ENCODE assay signal across 20 cellular contexts in genomic region chr14:90545431-90545830, GRCh38.
DNase-seq lines count a peak whose midpoint lies in the region; TF ChIP-seq lines count a peak whose summit lies in the region.
"Had no signal": no experiment of that assay in that cellular context is flagged by ENCODE, and none has a peak within 500 bp of the region (broad histone marks: within the 10 kb centered on the region; RNA-seq: fewer than 3 reads in every experiment).

No MANE protein-coding gene starts in this region.

- WGBS in esophagus muscularis mucosa = 90% methylated on average over 3 of the region's 5 CpGs
- WGBS in neuronal stem cell (ENCODE audit: extremely low coverage in 2 of 2, insufficient read length in 2 of 2, insufficient replicate concordance in 1 of 2), 2 donors = no CpG with 5 or more reads among the region's 5 CpGs

- no peak for TF ChIP-seq POLR2A in esophagus muscularis mucosa (IDR thresholded peaks at IDR 0.05; ENCODE audit: low read depth)

- TF ChIP-seq CTCF in esophagus muscularis mucosa (IDR thresholded peaks at IDR 0.05) = no peak

- H3K4me3 ChIP-seq in esophagus muscularis mucosa (no peak overlapping the region), neuronal stem cell (ENCODE audit: low read length in 2 of 2) (no peak overlapping the region)

- peak overlapping the region; percentile 42 for H3K14ac ChIP-seq in neuronal stem cell (ENCODE audit: low read length)

- no peaks in the 10 kb centered on the region for H3K79me1 ChIP-seq in neuronal stem cell (ENCODE audit: low read depth, low read length)

- H3K27ac ChIP-seq in angular gyrus (ENCODE audit: low read depth, low read length) (peak overlapping the region; percentile 97), esophagus muscularis mucosa (replicated peaks in 1 of 4) (peak overlapping the region; percentile 78 to 81 (median 80)), neuronal stem cell (replicated peaks; ENCODE audit: low read length) (no peak overlapping the region)

- H4K91ac ChIP-seq in neuronal stem cell (ENCODE audit: low read depth, low read length, poor library complexity) = no peak overlapping the region

- H3K36me3 ChIP-seq in esophagus muscularis mucosa = peaks cover 0 to 11% (median 7%) of the 10 kb centered on the region in 4 donors
- H3K36me3 ChIP-seq in neuronal stem cell (replicated peaks in 1 of 2; ENCODE audit: control insufficient read depth in 2 of 2, insufficient read depth in 2 of 2, low read length in 2 of 2) = peaks cover 2 to 4% of the 10 kb centered on the region in 2 donors

- H3K18ac ChIP-seq in neuronal stem cell (ENCODE audit: low read length) = no peak overlapping the region

- H3K4me1 ChIP-seq in esophagus muscularis mucosa = peaks cover 23 to 58% (median 51%) of the 10 kb centered on the region in 4 donors
- peaks cover 3 to 7% of the 10 kb centered on the region in 2 donors for H3K4me1 ChIP-seq in neuronal stem cell (ENCODE audit: control insufficient read depth in 2 of 2, insufficient read depth in 1 of 2, low read depth in 1 of 2, low read length in 2 of 2)

- H2BK120ac ChIP-seq in neuronal stem cell (ENCODE audit: low read depth, low read length) = no peak overlapping the region

- TF ChIP-seq EP300 in esophagus muscularis mucosa (IDR thresholded peaks at IDR 0.05) = no peak

- H3K9ac ChIP-seq in neuronal stem cell (ENCODE audit: low read depth, low read length, poor library complexity) = no peak overlapping the region

- H2AFZ ChIP-seq in neuronal stem cell (ENCODE audit: low read length) = no peak overlapping the region

- DNase-seq in esophagus muscularis mucosa (ENCODE audit: extremely low spot score) (no peak), neuronal stem cell (ENCODE audit: low spot score) (no peak), superior temporal gyrus (ENCODE audit: extremely low spot score) (peak; percentile 11), cerebellar cortex (ENCODE audit: low spot score) (no peak), NCI-H345 (lab: John Stamatoyannopoulos, UW) (no peak), LoVo (ENCODE audit: low spot score) (no peak)
- DNase-seq in activated CD4-positive, alpha-beta T cell treated with anti-CD3 and anti-CD28 coated beads, Interleukin-2, amount 50 U/mL, for 48 hours = no peak
- DNase-seq: activated CD4-positive, alpha-beta memory T cell treated with anti-CD3 and anti-CD28 coated beads, Interleukin-2, amount 10 ng/mL, durations not matched to agents 7 days and 5 days; activated CD8-positive, alpha-beta memory T cell treated with anti-CD3 and anti-CD28 coated beads, Interleukin-2, amount 50 U/mL, for 48 hours; activated naive CD4-positive, alpha-beta T cell treated with anti-CD3 and anti-CD28 coated beads, Interleukin-2, amount 50 U/mL, for 16 hours; amniotic stem cell; Caco-2; central memory CD4-positive, alpha-beta T cell; GDM1; H9; NCI-H2171 treated with DMSO at 0.1 percent for 48 hours; SHP77 treated with DMSO at 0.1 percent for 48 hours; small intestine; stimulated activated CD4-positive, alpha-beta T cell treated with anti-CD3 and anti-CD28 coated beads, Interleukin-1b, Interleukin-23, amount 100 ng/mL, for 48 hours had no signal

- no peak overlapping the region for H3K23ac ChIP-seq in neuronal stem cell (ENCODE audit: low read depth, low read length, poor library complexity)

- H2BK15ac ChIP-seq in neuronal stem cell (ENCODE audit: low read length) = no peak overlapping the region

- H2BK5ac ChIP-seq in neuronal stem cell (ENCODE audit: low read length) = peak overlapping the region; percentile 79

- no peak overlapping the region for H2AK5ac ChIP-seq in neuronal stem cell (ENCODE audit: low read depth, low read length)

- H4K8ac ChIP-seq in neuronal stem cell (ENCODE audit: low read depth, low read length) = no peak overlapping the region

- no peak overlapping the region for H2BK12ac ChIP-seq in neuronal stem cell (ENCODE audit: low read length)

- H3K9me3 ChIP-seq in esophagus muscularis mucosa (no peaks in the 10 kb centered on the region), neuronal stem cell (replicated peaks in 1 of 2; ENCODE audit: control insufficient read depth in 2 of 2, insufficient read depth in 1 of 2, low read depth in 1 of 2, low read length in 2 of 2) (peaks cover 3% of the 10 kb centered on the region in 2 donors)
- H3K9me3 ChIP-seq: Caco-2 had no signal

- H3K4me2 ChIP-seq in neuronal stem cell (ENCODE audit: insufficient read depth, low read length, poor library complexity, severe bottlenecking) = no peak overlapping the region

- intact Hi-C loops in esophagus muscularis mucosa (cut with DNase I) = no loop called here

- no peaks in the 10 kb centered on the region for H3K27me3 ChIP-seq in esophagus muscularis mucosa
- H3K27me3 ChIP-seq in neuronal stem cell (ENCODE audit: control insufficient read depth in 3 of 3, insufficient read depth in 3 of 3, low read depth in 1 of 3, low read length in 3 of 3) = no peaks in the 10 kb centered on the region

- no peak overlapping the region for H3K4ac ChIP-seq in neuronal stem cell (ENCODE audit: low read length)
